In the genomic region with DNA sequence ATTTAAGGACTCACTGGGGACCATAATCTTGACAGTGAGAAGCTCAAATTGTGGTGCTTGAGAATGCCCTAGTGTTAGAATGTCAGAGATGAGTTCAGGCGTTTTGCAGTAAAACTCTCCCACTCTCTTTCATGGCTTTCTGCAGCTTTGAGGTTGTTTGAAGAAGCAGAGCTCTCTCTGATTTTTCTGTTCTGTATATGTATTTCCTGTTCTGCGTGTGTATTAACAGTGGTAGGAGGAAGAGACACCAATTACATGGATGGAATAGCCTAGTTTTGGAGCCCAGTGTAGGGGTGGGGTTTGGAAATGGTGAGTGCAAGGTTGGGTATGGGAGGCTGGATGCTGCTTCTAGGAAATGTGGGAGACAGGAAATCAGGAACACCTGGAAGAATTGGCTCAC, we compare ENCODE assay signal across 16 cellular contexts. TPM values are rescaled to one million over a fixed set of nuclear protein-coding genes. Genes with fewer than 3 reads are reported as not detected.
A peak's percentile ranks its signal among the peaks of the same experiment; 100 is the strongest.
DNase-seq lines count a peak whose midpoint lies in the region; ATAC-seq and TF ChIP-seq lines count a peak whose summit lies in the region.
"Had no signal": no experiment of that assay in that cellular context is flagged by ENCODE, and none has a peak within 500 bp of the region (broad histone marks: within the 10 kb centered on the region; RNA-seq: fewer than 3 reads in every experiment).

No MANE protein-coding gene starts in this region.

- H3K9me2 ChIP-seq in GM23338 (ENCODE audit: insufficient read depth), result no peaks in the 10 kb centered on the region

- peaks cover 3% of the 10 kb centered on the region for H3K36me3 Mint-ChIP-seq in T-helper 1 cell treated with Interleukin-12 subunit alpha and Interleukin-12 subunit beta and Interleukin-4 antibody, amounts not matched to agents 30 μg/mL and 1 μg/mL, for 36 hours (ENCODE audit: low read depth)
- H3K36me3 Mint-ChIP-seq in GM23338 (ENCODE audit: low read depth) (peaks cover 5% of the 10 kb centered on the region; the same call in 2 of the 3 replicates), nephron (ENCODE audit: low read depth) (no peaks in the 10 kb centered on the region)
- peaks cover 41% of the 10 kb centered on the region for H3K36me3 Mint-ChIP-seq in activated T-helper 17 cell treated with anti-CD3 and anti-CD28 coated beads, Interleukin-2, amount 50 U/mL, for 72 hours (ENCODE audit: low read depth)

- CTCF ChIA-PET in A673 (lab: Charles Lee), result no interaction called here

- peak overlapping the region; percentile 37 for H3K27ac Mint-ChIP-seq in T-helper 1 cell treated with Interleukin-12 subunit alpha and Interleukin-12 subunit beta and Interleukin-4 antibody, amounts not matched to agents 30 μg/mL and 1 μg/mL, for 36 hours
- H3K27ac Mint-ChIP-seq in GM23338 (no peak overlapping the region), nephron (peak overlapping the region; percentile 10 to 39 (median 24))
- peak overlapping the region; percentile 68 for H3K27ac Mint-ChIP-seq in activated T-helper 17 cell treated with anti-CD3 and anti-CD28 coated beads, Interleukin-2, amount 50 U/mL, for 72 hours
- H3K27ac Mint-ChIP-seq: progenitor cell of endocrine pancreas had no signal

- POLR2A ChIA-PET in A673 (lab: Charles Lee; ENCODE audit: low non-redundant PET), result no interaction called here

- ATAC-seq in GM23338, result no peak
- ATAC-seq in activated T-helper 17 cell treated with anti-CD3 and anti-CD28 coated beads, Interleukin-2, amount 50 U/mL, for 72 hours (replicated peaks), result peak; percentile 25

- H3K27ac ChIP-seq in GM23338 (ENCODE audit: low read depth), result peak overlapping the region; percentile 17; the same call in 1 of the 2 replicates
- no peak overlapping the region for H3K27ac ChIP-seq in A673 (ENCODE audit: low read depth, low read length, poor library complexity, severe bottlenecking)
- H3K27ac ChIP-seq: SJCRH30 had no signal

- peaks cover 21% of the 10 kb centered on the region for H3F3A ChIP-seq in GM23338 (replicated peaks; ENCODE audit: low read depth)

- H3K4me1 Mint-ChIP-seq in T-helper 1 cell treated with Interleukin-12 subunit alpha and Interleukin-12 subunit beta and Interleukin-4 antibody, amounts not matched to agents 30 μg/mL and 1 μg/mL, for 36 hours (ENCODE audit: low read depth), result peaks cover 45% of the 10 kb centered on the region
- H3K4me1 Mint-ChIP-seq in GM23338 (peaks cover 71% of the 10 kb centered on the region), nephron (peaks cover 58% of the 10 kb centered on the region)
- peaks cover 47% of the 10 kb centered on the region for H3K4me1 Mint-ChIP-seq in activated T-helper 17 cell treated with anti-CD3 and anti-CD28 coated beads, Interleukin-2, amount 50 U/mL, for 72 hours

- H3K4me2 ChIP-seq in GM23338, result peak overlapping the region; percentile 36; the same call in 1 of the 2 replicates

- H3K4me3 ChIP-seq in GM23338 (no peak overlapping the region), A673 (ENCODE audit: low read depth, low read length, poor library complexity, severe bottlenecking) (no peak overlapping the region)
- H3K4me3 ChIP-seq: SJCRH30 had no signal

- H3K79me2 ChIP-seq in GM23338 (replicated peaks; ENCODE audit: insufficient read depth), result peaks cover 100% of the 10 kb centered on the region

- H3K4me1 ChIP-seq in GM23338 (ENCODE audit: insufficient read depth) (peaks cover 82% of the 10 kb centered on the region), A673 (ENCODE audit: insufficient read depth, low read length, poor library complexity, severe bottlenecking) (peaks cover 6% of the 10 kb centered on the region)

- H3K27me3 Mint-ChIP-seq in T-helper 1 cell treated with Interleukin-12 subunit alpha and Interleukin-12 subunit beta and Interleukin-4 antibody, amounts not matched to agents 30 μg/mL and 1 μg/mL, for 36 hours (ENCODE audit: low read depth), result no peaks in the 10 kb centered on the region
- peaks cover 12% of the 10 kb centered on the region for H3K27me3 Mint-ChIP-seq in GM23338 (ENCODE audit: insufficient read depth, low read depth, poor library complexity)
- H3K27me3 Mint-ChIP-seq in activated T-helper 17 cell treated with anti-CD3 and anti-CD28 coated beads, Interleukin-2, amount 50 U/mL, for 72 hours, result no peaks in the 10 kb centered on the region
- H3K27me3 Mint-ChIP-seq in nephron (ENCODE audit: low read depth), result no peaks in the 10 kb centered on the region
- H3K27me3 Mint-ChIP-seq: progenitor cell of endocrine pancreas had no signal

- no peak for DNase-seq in T-helper 1 cell
- no peak for DNase-seq in GM23338 (ENCODE audit: low spot score)
- DNase-seq in medulla oblongata (ENCODE audit: extremely low spot score), result no peak
- no peak for DNase-seq in OCI-M1 (lab: John Stamatoyannopoulos, UW)
- no peak for DNase-seq in A673 (ENCODE audit: low spot score)
- DNase-seq: activated CD4-positive, alpha-beta T cell treated with anti-CD3 and anti-CD28 coated beads for 1 hour; amniotic stem cell; IMR-90; mesenchymal stem cell; NCI-H1417; NCI-H82; SJCRH30 had no signal

- no peaks in the 10 kb centered on the region for H3K9me3 ChIP-seq in A673 (ENCODE audit: low read depth, low read length, poor library complexity, severe bottlenecking)
- H3K9me3 ChIP-seq: SJCRH30 had no signal

- H4K20me1 ChIP-seq in GM23338 (replicated peaks; ENCODE audit: insufficient read depth), result peaks cover 100% of the 10 kb centered on the region

- H3K27me3 ChIP-seq in GM23338 (ENCODE audit: insufficient read depth) (no peaks in the 10 kb centered on the region), A673 (replicated peaks; ENCODE audit: insufficient read depth, low read depth, low read length, poor library complexity) (no peaks in the 10 kb centered on the region)
- H3K27me3 ChIP-seq: SJCRH30 had no signal

- H3K9me3 Mint-ChIP-seq in T-helper 1 cell treated with Interleukin-12 subunit alpha and Interleukin-12 subunit beta and Interleukin-4 antibody, amounts not matched to agents 30 μg/mL and 1 μg/mL, for 36 hours, result no peaks in the 10 kb centered on the region
- H3K9me3 Mint-ChIP-seq in GM23338 (no peaks in the 10 kb centered on the region), nephron (no peaks in the 10 kb centered on the region)
- no peaks in the 10 kb centered on the region for H3K9me3 Mint-ChIP-seq in activated T-helper 17 cell treated with anti-CD3 and anti-CD28 coated beads, Interleukin-2, amount 50 U/mL, for 72 hours

- H2AFZ ChIP-seq in GM23338, result no peak overlapping the region

- H3K36me3 ChIP-seq in GM23338 (ENCODE audit: insufficient read depth), result no peaks in the 10 kb centered on the region
- H3K36me3 ChIP-seq in A673 (ENCODE audit: insufficient read depth, low read length, poor library complexity, severe bottlenecking), result no peaks in the 10 kb centered on the region

- TF ChIP-seq CTCF in GM23338 (conservative IDR thresholded peaks at IDR 0.05; ENCODE audit: low read depth in 2 of 2), result no peak
- TF ChIP-seq CTCF in nephron (IDR thresholded peaks at IDR 0.05; ENCODE audit: unreplicated experiment in 3 of 3), result no peak
- no peak for TF ChIP-seq CTCF in A673 (conservative IDR thresholded peaks at IDR 0.05; ENCODE audit: low read depth, low read length)

- BruUV-seq in A673 (replicated peaks; lab: Mats Ljungman, UMichigan), result no TSS peak

- H3K4me3 Mint-ChIP-seq in T-helper 1 cell treated with Interleukin-12 subunit alpha and Interleukin-12 subunit beta and Interleukin-4 antibody, amounts not matched to agents 30 μg/mL and 1 μg/mL, for 36 hours, result no peak overlapping the region
- H3K4me3 Mint-ChIP-seq in GM23338 (peak overlapping the region; percentile 4; the same call in 1 of the 3 replicates), nephron (no peak overlapping the region)
- peak overlapping the region; percentile 61 for H3K4me3 Mint-ChIP-seq in activated T-helper 17 cell treated with anti-CD3 and anti-CD28 coated beads, Interleukin-2, amount 50 U/mL, for 72 hours

- intact Hi-C loops in A673 (cut with micrococcal nuclease; ENCODE audit: unreplicated experiment), result no loop called here

TF ChIP-seq in GM23338, 12 proteins besides CTCF, POLR2A, EP300 and RAD21:
- TF ChIP-seq ETS1 (IDR thresholded peaks at IDR 0.05), result no peak
- no peak for TF ChIP-seq JUNB (IDR thresholded peaks at IDR 0.05; ENCODE audit: unreplicated experiment)

RNA-seq across cellular contexts. Expression of gene LARP1, which starts 12.4 kb away (rescaled TPM):
- 267 and 302 TPM in 2 replicates for total RNA-seq in GM23338 (2014; rRNA removed; shearing (Covaris generic))
- polyA plus RNA-seq in GM23338 (2016; fragmentation: Nextera tagmentation; extraction: Ambion mirVana), result 133 and 153 TPM in 2 replicates
- 100 to 1,000 TPM; 121 to 242 TPM for total RNA-seq in activated T-helper 17 cell treated with anti-CD3 and anti-CD28 coated beads, Interleukin-2, amount 50 U/mL, for 72 hours
- total RNA-seq in A673 (2021), result 257 and 269 TPM in 2 replicates

Comparison
In these comparisons a context has a peak if more than half of its experiments do, and no peak if none do; other contexts are left out.
1. H3K4me3 Mint-ChIP-seq: peak in GM23338 (single experiment) and activated T-helper 17 cell treated with anti-CD3 and anti-CD28 coated beads, Interleukin-2, amount 50 U/mL, for 72 hours (single experiment); none in T-helper 1 cell treated with Interleukin-12 subunit alpha and Interleukin-12 subunit beta and Interleukin-4 antibody, amounts not matched to agents 30 μg/mL and 1 μg/mL, for 36 hours (single experiment) and nephron (0 of 3).